Comparison of ENCODE assay signal across 8 cellular contexts in genomic region chr1:46247433-46248121, GRCh38. TPM values are rescaled to one million over a fixed set of nuclear protein-coding genes. Genes with fewer than 3 reads are reported as not detected.
DNase-seq lines count a peak whose midpoint lies in the region; ATAC-seq lines count a peak whose summit lies in the region.

Gene RAD54L, plus strand, starts transcription at chr1:46247763. Its CDS starts 643 bp downstream, at chr1:46248406.

- H3K4me2 ChIP-seq in mesendoderm (ENCODE audit: low read length): peak within 1 kb of the TSS; percentile 94

- no peaks in the 10 kb centered on the region for H3K27me3 ChIP-seq in endocrine pancreas (ENCODE audit: control insufficient read depth, insufficient read depth, low read length)
- H3K27me3 ChIP-seq in mesendoderm (ENCODE audit: insufficient read depth, low read length, poor library complexity): no peaks in the 10 kb centered on the region

- H3K27ac ChIP-seq in mesendoderm (ENCODE audit: low read depth, low read length): peak within 1 kb of the TSS; percentile 74

- H3K4me1 ChIP-seq in endocrine pancreas (ENCODE audit: control insufficient read depth, insufficient read depth, low read length): no peaks in the 10 kb centered on the region
- H3K4me1 ChIP-seq in mesendoderm (ENCODE audit: control insufficient read depth, low read depth, low read length): peaks cover 9% of the 10 kb centered on the region

- peak within 1 kb of the TSS; percentile 38 for H2BK5ac ChIP-seq in mesendoderm (ENCODE audit: low read length)

- H3K9ac ChIP-seq in endocrine pancreas (ENCODE audit: control insufficient read depth, insufficient read depth, low read length): peak within 1 kb of the TSS; percentile 87
- H3K9ac ChIP-seq in mesendoderm (ENCODE audit: low read length): peak within 1 kb of the TSS; percentile 92

- peak within 1 kb of the TSS; percentile 70 for H3K4me3 ChIP-seq in endocrine pancreas (ENCODE audit: control insufficient read depth, insufficient read depth, low read length)
- peak within 1 kb of the TSS; percentile 89 for H3K4me3 ChIP-seq in mesendoderm (ENCODE audit: low read length)

- H4K8ac ChIP-seq in mesendoderm (ENCODE audit: low read depth, low read length): peak within 1 kb of the TSS; percentile 40

- peak; percentile 93 for DNase-seq in COR-L47 (lab: John Stamatoyannopoulos, UW)
- peak; percentile 61 to 100 (median 97) for DNase-seq in HUDEP-2 (lab: John Stamatoyannopoulos, UW; ENCODE audit: unreplicated experiment in 76 of 76)
- peak; percentile 99 for DNase-seq in NOMO-1 treated with dmso at 0.1 percent for 144 hours (lab: John Stamatoyannopoulos, UW; ENCODE audit: unreplicated experiment)
- DNase-seq in activated CD8-positive, alpha-beta memory T cell treated with anti-CD3 and anti-CD28 coated beads for 4 hours (ENCODE audit: low read depth in 2 of 2): peak; percentile 89 to 94
- peak; percentile 100 for DNase-seq in mesendoderm
- peak; percentile 89 for DNase-seq in stimulated activated CD8-positive, alpha-beta memory T cell treated with anti-CD3 and anti-CD28 coated beads, Interleukin-12 subunit alpha, Interleukin-12 subunit beta, amount 100 ng/mL, for 4 hours (ENCODE audit: low read depth)

- H3K18ac ChIP-seq in mesendoderm (ENCODE audit: low read length): peak within 1 kb of the TSS; percentile 78

- peaks cover 18% of the 10 kb centered on the region for H3K79me2 ChIP-seq in mesendoderm (ENCODE audit: control insufficient read depth, insufficient read depth, low read length)

- no peak within 1 kb of the TSS for H2BK15ac ChIP-seq in mesendoderm (replicated peaks; ENCODE audit: low read depth)

- H3K56ac ChIP-seq in mesendoderm (ENCODE audit: low read length): peak within 1 kb of the TSS; percentile 91

- H3K9me3 ChIP-seq in endocrine pancreas (ENCODE audit: control insufficient read depth, low read length): no peaks in the 10 kb centered on the region

- no peak within 1 kb of the TSS for H3K23ac ChIP-seq in mesendoderm (ENCODE audit: low read length)

- ATAC-seq in GM21381 (IDR thresholded peaks at IDR 0.05; ENCODE audit: unreplicated experiment): peak; percentile 95

- H3K79me1 ChIP-seq in mesendoderm (ENCODE audit: low read length): peaks cover 12% of the 10 kb centered on the region

- no peak within 1 kb of the TSS for H4K5ac ChIP-seq in mesendoderm (ENCODE audit: low read length)

- no peak within 1 kb of the TSS for H2BK120ac ChIP-seq in mesendoderm (ENCODE audit: low read depth, low read length)

- no peak within 1 kb of the TSS for H2AK5ac ChIP-seq in mesendoderm (ENCODE audit: low read length)

- peak within 1 kb of the TSS; percentile 90 for H3K4ac ChIP-seq in mesendoderm (ENCODE audit: low read depth, low read length)

- no peaks in the 10 kb centered on the region for H3K36me3 ChIP-seq in endocrine pancreas (ENCODE audit: control insufficient read depth, insufficient read depth, low read length)
- peaks cover 11% of the 10 kb centered on the region for H3K36me3 ChIP-seq in mesendoderm (ENCODE audit: control insufficient read depth, insufficient read depth, low read length)

- no CpG with 5 or more reads among the region's 50 CpGs for WGBS in mesendoderm (ENCODE audit: extremely low coverage, insufficient coverage, low lambda C conversion rate)

RNA-seq across cellular contexts. Expression of gene RAD54L, which starts in this region (rescaled TPM):
- 16.5 TPM for polyA plus RNA-seq in mesendoderm (2013, experiment 1 of 2)
- 17.6 TPM for polyA plus RNA-seq in mesendoderm (2013, experiment 2 of 2)

Comparison
In these comparisons a context has a peak if more than half of its experiments do, and no peak if none do; other contexts are left out.
1. Peak in every context shown above with its lines: DNase-seq, ATAC-seq, H3K4me3 ChIP-seq and H3K27ac ChIP-seq.